In genomic region chr5:79237735-79238560, GRCh38 we compare ENCODE assay signal across 8 cellular contexts. TPM values are rescaled to one million over a fixed set of nuclear protein-coding genes. Genes with fewer than 3 reads are reported as not detected.
DNase-seq lines count a peak whose midpoint lies in the region; ATAC-seq and TF ChIP-seq lines count a peak whose summit lies in the region.

No MANE protein-coding gene starts in this region.

- peak overlapping the region; percentile 80 for H3K27ac Mint-ChIP-seq in activated naive CD8-positive, alpha-beta T cell

- H3K9me3 ChIP-seq in BE2C (no peaks in the 10 kb centered on the region), thoracic aorta (no peaks in the 10 kb centered on the region)

- TF ChIP-seq CTCF in BE2C (IDR thresholded peaks at IDR 0.05; ENCODE audit: low read depth, low read length) (no peak), HFF-Myc (IDR thresholded peaks at IDR 0.05; ENCODE audit: low read depth, low read length, missing control alignments) (no peak), kidney epithelial cell (IDR thresholded peaks at IDR 0.05; ENCODE audit: insufficient read depth, low read length, poor library complexity, severe bottlenecking) (no peak), thoracic aorta (IDR thresholded peaks at IDR 0.05) (no peak)

- no peaks in the 10 kb centered on the region for H3K27me3 ChIP-seq in BE2C
- no peaks in the 10 kb centered on the region for H3K27me3 ChIP-seq in kidney epithelial cell (ENCODE audit: control insufficient read depth, insufficient read depth, low read length)
- H3K27me3 ChIP-seq in thoracic aorta (replicated peaks; ENCODE audit: insufficient read depth): no peaks in the 10 kb centered on the region

- H3K36me3 Mint-ChIP-seq in activated naive CD8-positive, alpha-beta T cell: peaks cover 2% of the 10 kb centered on the region

- H3K27me3 Mint-ChIP-seq in activated naive CD8-positive, alpha-beta T cell: no peaks in the 10 kb centered on the region

- no peak overlapping the region for H3K27ac ChIP-seq in thoracic aorta

- peaks cover 46% of the 10 kb centered on the region for H3K4me1 Mint-ChIP-seq in activated naive CD8-positive, alpha-beta T cell (ENCODE audit: low read depth)

- H3K4me3 Mint-ChIP-seq in activated naive CD8-positive, alpha-beta T cell: peak overlapping the region; percentile 94

- H3K4me3 ChIP-seq in BE2C (ENCODE audit: low read depth, low read length) (peak overlapping the region; percentile 94), HFF-Myc (replicated peaks; ENCODE audit: low read depth, low read length) (peak overlapping the region; percentile 78), kidney epithelial cell (ENCODE audit: low read depth, low read length) (peak overlapping the region; percentile 88), thoracic aorta (peak overlapping the region; percentile 83)

- H3K4me1 ChIP-seq in BE2C: no peaks in the 10 kb centered on the region; the same call in 1 of the 2 replicates
- peaks cover 18 to 32% of the 10 kb centered on the region in 2 donors for H3K4me1 ChIP-seq in thoracic aorta (ENCODE audit: control insufficient read depth in 1 of 2, low read depth in 2 of 2)

- ATAC-seq in thoracic aorta (ENCODE audit: insufficient number of reproducible peaks, low FRiP score, low read depth) (no peak), HG03432 (IDR thresholded peaks at IDR 0.05; ENCODE audit: unreplicated experiment) (no peak)

- no peak for DNase-seq in BE2C
- DNase-seq in HFF-Myc (ENCODE audit: extremely low read depth, low read depth): no peak
- DNase-seq in kidney epithelial cell (ENCODE audit: low read depth): no peak
- DNase-seq in thoracic aorta (ENCODE audit: low spot score): no peak
- DNase-seq in stimulated activated naive CD4-positive, alpha-beta T cell treated with Interleukin-2 at 50 U/mL for 16 hours (lab: John Stamatoyannopoulos, UW): no peak
- DNase-seq in SKM-1 treated with dmso at 0.1 percent for 144 hours (lab: John Stamatoyannopoulos, UW; ENCODE audit: unreplicated experiment): no peak

- H3K36me3 ChIP-seq in BE2C: no peaks in the 10 kb centered on the region
- H3K36me3 ChIP-seq in kidney epithelial cell (ENCODE audit: control insufficient read depth, insufficient read depth, low read length): no peaks in the 10 kb centered on the region
- H3K36me3 ChIP-seq in thoracic aorta: no peaks in the 10 kb centered on the region

- H3K9me3 Mint-ChIP-seq in activated naive CD8-positive, alpha-beta T cell (ENCODE audit: low read depth): no peaks in the 10 kb centered on the region

RNA-seq across cellular contexts. Expression of gene JMY, which starts 2.0 kb away (rescaled TPM):
- polyA plus RNA-seq in BE2C (2012; ENCODE audit: insufficient read depth, insufficient read length, low read depth): 8.9 TPM
- total RNA-seq in kidney epithelial cell: 12.5 and 13.0 TPM in 2 replicates
- 10 to 100 TPM; 15.4 to 22.8 TPM for total RNA-seq in thoracic aorta
